1 cellular context compared by ENCODE assay signal in the genomic region with DNA sequence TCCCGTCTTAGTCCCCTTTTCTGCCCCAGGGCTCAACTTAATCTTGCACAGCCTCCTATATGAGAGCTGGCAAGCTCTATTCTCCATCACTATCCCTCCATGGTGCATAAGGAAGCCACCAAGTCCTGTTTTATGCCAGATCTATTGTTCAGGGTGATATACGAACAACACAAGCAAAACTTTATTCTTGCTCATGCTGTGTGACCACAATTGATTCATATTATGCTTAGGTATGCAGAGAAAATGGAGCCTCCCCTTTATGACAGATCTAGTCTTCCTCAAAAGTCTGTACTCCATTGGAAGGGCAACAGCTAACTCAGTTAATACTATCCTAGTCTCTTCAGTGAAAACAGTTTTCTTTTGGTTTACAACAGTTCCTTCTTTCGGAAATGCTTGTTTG.
TF ChIP-seq lines count a peak whose summit lies in the region.

No MANE protein-coding gene starts in this region.

TF ChIP-seq in endothelial cell of umbilical vein, 7 proteins besides CTCF, POLR2A, EP300 and RAD21:
- TF ChIP-seq, protein P1, sequence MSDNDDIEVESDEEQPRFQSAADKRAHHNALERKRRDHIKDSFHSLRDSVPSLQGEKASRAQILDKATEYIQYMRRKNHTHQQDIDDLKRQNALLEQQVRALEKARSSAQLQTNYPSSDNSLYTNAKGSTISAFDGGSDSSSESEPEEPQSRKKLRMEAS (IDR thresholded peaks at IDR 0.05; ENCODE audit: insufficient read depth, insufficient read length), result no peak
- no peak for TF ChIP-seq GATA2 (IDR thresholded peaks at IDR 0.05; ENCODE audit: insufficient read depth, insufficient read length, low read depth, low read length)
TF ChIP-seq in endothelial cell of umbilical vein: peak in this region for 0.
